ENCODE assay signal across 8 cellular contexts in the genomic region with DNA sequence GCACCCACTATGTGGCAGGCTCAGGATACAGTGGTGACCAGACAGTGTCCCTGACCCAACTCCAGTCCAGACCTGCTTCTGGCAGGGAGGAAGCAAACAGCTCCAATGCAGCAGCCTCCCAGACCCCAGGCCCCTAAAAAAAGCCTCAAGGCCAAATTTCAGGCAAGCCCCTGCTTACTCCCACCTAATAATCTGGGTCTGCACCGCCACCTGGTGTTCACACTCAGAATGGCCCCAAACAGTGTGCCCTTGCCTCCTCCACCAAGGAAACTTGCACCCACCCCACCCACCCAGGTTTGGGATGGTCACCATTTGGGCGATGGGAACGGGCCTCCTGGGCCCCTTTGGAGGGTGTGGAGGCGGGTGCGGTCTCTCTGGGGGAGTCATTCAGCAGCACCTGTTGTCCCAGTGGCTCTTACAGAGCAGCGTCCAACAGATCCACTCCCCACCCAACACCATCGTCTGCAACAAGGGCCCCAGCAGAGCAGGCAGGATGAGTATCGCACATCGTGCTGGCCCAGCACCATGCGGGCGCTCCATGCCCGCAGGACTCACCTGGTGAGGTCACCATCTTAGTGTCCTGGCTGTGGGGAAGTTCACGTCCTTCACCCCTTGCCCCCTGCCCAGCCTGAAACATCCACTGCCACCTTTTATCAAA. TPM values are rescaled to one million over a fixed set of nuclear protein-coding genes. Genes with fewer than 3 reads are reported as not detected.
DNase-seq lines count a peak whose midpoint lies in the region; ATAC-seq and TF ChIP-seq lines count a peak whose summit lies in the region.

No MANE protein-coding gene starts in this region.

- H3K4me3 Mint-ChIP-seq in glutamatergic neuron (ENCODE audit: unreplicated experiment), result no peak overlapping the region

- no peaks in the 10 kb centered on the region for H3K36me3 Mint-ChIP-seq in glutamatergic neuron (ENCODE audit: unreplicated experiment)

- no peak overlapping the region for H3K27ac Mint-ChIP-seq in glutamatergic neuron (ENCODE audit: unreplicated experiment)

- H3K27ac ChIP-seq in Peyer's patch, result no peak overlapping the region

- no peak overlapping the region for H3K4me3 ChIP-seq in Peyer's patch

- peaks cover 3% of the 10 kb centered on the region for H3K27me3 Mint-ChIP-seq in glutamatergic neuron (ENCODE audit: unreplicated experiment)

- DNase-seq in AG08396 (ENCODE audit: low spot score), result peak; percentile 61
- peak; percentile 48 to 75 (median 63) for DNase-seq in Peyer's patch
- peak; percentile 48 for DNase-seq in activated effector memory CD4-positive, alpha-beta T cell treated with Interleukin-2 at 50 U/mL for 16 hours
- peak; percentile 87 for DNase-seq in glutamatergic neuron
- peak; percentile 16 for DNase-seq in renal cortical epithelial cell (ENCODE audit: low read depth)
- DNase-seq in SIG-M5 (lab: John Stamatoyannopoulos, UW), result no peak

- H3K9me3 Mint-ChIP-seq in glutamatergic neuron (ENCODE audit: unreplicated experiment), result peaks cover 3% of the 10 kb centered on the region

- TF ChIP-seq POLR2A in Peyer's patch (IDR thresholded peaks at IDR 0.05), result no peak

- TF ChIP-seq CTCF in Peyer's patch (IDR thresholded peaks at IDR 0.05) (peak; percentile 22 to 76 (median 61)), glutamatergic neuron (IDR thresholded peaks at IDR 0.05; ENCODE audit: partially characterized antibody, unreplicated experiment) (peak; percentile 96)

- H3K36me3 ChIP-seq in Peyer's patch, result no peaks in the 10 kb centered on the region

- H3K27me3 ChIP-seq in Peyer's patch, result no peaks in the 10 kb centered on the region

- H3K9me3 ChIP-seq in Peyer's patch, result no peaks in the 10 kb centered on the region

- peaks cover 7% of the 10 kb centered on the region for H3K4me1 Mint-ChIP-seq in glutamatergic neuron (ENCODE audit: low read depth, unreplicated experiment)

- peak; percentile 51 for ATAC-seq in GM19035 (IDR thresholded peaks at IDR 0.05; ENCODE audit: unreplicated experiment)
- ATAC-seq in HG02885 (IDR thresholded peaks at IDR 0.05; ENCODE audit: poor library complexity, unreplicated experiment), result no peak

- no peaks in the 10 kb centered on the region for H3K4me1 ChIP-seq in Peyer's patch

RNA-seq across cellular contexts. Expression of gene C3orf18, which starts 17.3 kb away (rescaled TPM):
- total RNA-seq in Peyer's patch, result 10 to 100 TPM in 1 of 4 donors, 1 to 10 TPM in 2, not detected in 1; 1.1 to 26.4 (median 3.2) TPM
- total RNA-seq in glutamatergic neuron (ENCODE audit: unreplicated experiment), result 13.0 TPM
- 7.3 and 11.1 TPM in 2 replicates for total RNA-seq in renal cortical epithelial cell

RNA-seq across cellular contexts. Expression of gene HEMK1, which starts 19.1 kb away (rescaled TPM):
- total RNA-seq in Peyer's patch (10 to 100 TPM in 3 of 4 donors, 1 to 10 TPM in 1; 8.6 to 15.3 (median 12.5) TPM), glutamatergic neuron (ENCODE audit: unreplicated experiment) (21.1 TPM), renal cortical epithelial cell (14.2 and 27.6 TPM in 2 replicates)

RNA-seq across cellular contexts. Expression of gene CACNA2D2, which starts 46.8 kb away (rescaled TPM):
- total RNA-seq in Peyer's patch (1 to 10 TPM in 3 of 4 donors, under 1 TPM in 1; 0.88 to 5.8 (median 1.2) TPM), glutamatergic neuron (ENCODE audit: unreplicated experiment) (5.0 TPM), renal cortical epithelial cell (0.17 and 0.55 TPM in 2 replicates)
